ENCODE assay signal across 24 cellular contexts in genomic region chr10:21396889-21397288, GRCh38.
DNase-seq lines count a peak whose midpoint lies in the region; ATAC-seq and TF ChIP-seq lines count a peak whose summit lies in the region.
"Had no signal": no experiment of that assay in that cellular context is flagged by ENCODE, and none has a peak within 500 bp of the region (broad histone marks: within the 10 kb centered on the region; RNA-seq: fewer than 3 reads in every experiment).

No MANE protein-coding gene starts in this region.

- no TSS peak for BruUV-seq in Panc1 (replicated peaks; lab: Mats Ljungman, UMichigan)

- peaks cover 19% of the 10 kb centered on the region for H3K9me3 Mint-ChIP-seq in nephron progenitor cell

- H3K27me3 Mint-ChIP-seq in nephron progenitor cell (ENCODE audit: low read depth, poor library complexity) = peaks cover 3% of the 10 kb centered on the region
- H3K27me3 Mint-ChIP-seq: IgD-negative memory B cell had no signal

- in situ Hi-C loops in ACHN (cut with HindIII; ENCODE audit: low pct_ligation_motif_present, low pct_unique_long_range_greater_than_20kb, low sequenced_read_pairs) = no loop called here
- in situ Hi-C loops in Panc1 (cut with HindIII; ENCODE audit: low pct_unique_long_range_greater_than_20kb, low sequenced_read_pairs) = no loop called here

- peaks cover 10% of the 10 kb centered on the region for H3K36me3 Mint-ChIP-seq in nephron progenitor cell (ENCODE audit: low read depth)
- H3K36me3 Mint-ChIP-seq: CD4-positive, CD25-positive, alpha-beta regulatory T cell; IgD-negative memory B cell had no signal

- ATAC-seq in Panc1 (peak; percentile 86), HG02678 (IDR thresholded peaks at IDR 0.05; ENCODE audit: unreplicated experiment) (no peak)

- peaks cover 31% of the 10 kb centered on the region for H3K4me1 ChIP-seq in Panc1 (ENCODE audit: control insufficient read depth, insufficient read depth, low read length)
- H3K4me1 ChIP-seq: BE2C had no signal

- intact Hi-C loops in Panc1 (cut with micrococcal nuclease; ENCODE audit: unreplicated experiment) = no loop called here

- peaks cover 37% of the 10 kb centered on the region for H3K4me1 Mint-ChIP-seq in nephron progenitor cell
- H3K4me1 Mint-ChIP-seq: CD4-positive, CD25-positive, alpha-beta regulatory T cell; IgD-negative memory B cell had no signal

- H3K27ac Mint-ChIP-seq in nephron progenitor cell = peak overlapping the region; percentile 77
- H3K27ac Mint-ChIP-seq: CD4-positive, CD25-positive, alpha-beta regulatory T cell; IgD-negative memory B cell had no signal

- H3K9me3 ChIP-seq in Panc1 (ENCODE audit: control insufficient read depth, insufficient read depth, low read depth, low read length) = 0 out of 2 replicates have a peak, but pooled peaks cover 3% of the 10 kb centered on the region
- H3K9me3 ChIP-seq: BE2C had no signal

- H3K27ac ChIP-seq in Panc1 (ENCODE audit: low read length) = peak overlapping the region; percentile 91

- no peak overlapping the region for H3K4me3 ChIP-seq in Panc1 (ENCODE audit: low read depth in 2 of 2, low read length in 2 of 2)
- H3K4me3 ChIP-seq: MG63 had no signal

- no peaks in the 10 kb centered on the region for H3K36me3 ChIP-seq in Panc1 (ENCODE audit: control insufficient read depth, insufficient read depth, low read length)
- H3K36me3 ChIP-seq: BE2C, MG63 had no signal

- POLR2A ChIA-PET in Panc1 (lab: Charles Lee) = interaction anchor here (0.6 kb wide), 1 partner anchor 42 kb away, joined by 6 read pairs; no protein-coding TSS in a partner anchor

- no peaks in the 10 kb centered on the region for H3K27me3 ChIP-seq in Panc1 (ENCODE audit: control insufficient read depth, insufficient read depth, low read length)
- H3K27me3 ChIP-seq: BE2C, MG63 had no signal

- no peak overlapping the region for H3K4me3 Mint-ChIP-seq in nephron progenitor cell
- H3K4me3 Mint-ChIP-seq: CD4-positive, CD25-positive, alpha-beta regulatory T cell; H9; IgD-negative memory B cell had no signal

- no peak for TF ChIP-seq CTCF in Panc1 (IDR thresholded peaks at IDR 0.05)
- no peak for TF ChIP-seq CTCF in nephron progenitor cell (IDR thresholded peaks at IDR 0.05)

- DNase-seq in ACHN (peak; percentile 2), Panc1 (ENCODE audit: low read depth, low spot score) (no peak), glomerular visceral epithelial cell (ENCODE audit: extremely low spot score) (peak; percentile 22), nephron progenitor cell (no peak), SHP77 treated with DMSO at 0.1 percent for 48 hours (lab: John Stamatoyannopoulos, UW) (no peak), ecto neural progenitor cell (ENCODE audit: low spot score) (no peak)
- no peak for DNase-seq in stimulated activated CD4-positive, alpha-beta T cell treated with anti-CD3 and anti-CD28 coated beads, Interleukin-2, amount 100 ng/mL, for 48 hours
- DNase-seq: 8988T; BE2C; CD4-positive, CD25-positive, alpha-beta regulatory T cell; COR-L47; DMS153; GDM1; H9; Karpas-422; MG63; NCI-H1048; NCI-H1436; NCI-H1930; NCI-H2171; NCI-H446 treated with DMSO at 0.1 percent for 48 hours; SIG-M5 had no signal

- CTCF ChIA-PET in Panc1 (lab: Charles Lee) = interaction anchor here (0.6 kb wide), 1 partner anchor 224 kb away, joined by 3 read pairs; no protein-coding TSS in a partner anchor

Comparison
In these comparisons a context has a peak if more than half of its experiments do, and no peak if none do; other contexts are left out.
1. DNase-seq: peak in ACHN (single experiment) and glomerular visceral epithelial cell (single experiment); none in Panc1 (single experiment), nephron progenitor cell (single experiment), SHP77 treated with DMSO at 0.1 percent for 48 hours (single experiment), stimulated activated CD4-positive, alpha-beta T cell treated with anti-CD3 and anti-CD28 coated beads, Interleukin-2, amount 100 ng/mL, for 48 hours (0 of 2) and ecto neural progenitor cell (single experiment).